1 cellular context compared by ENCODE assay signal in the genomic region with DNA sequence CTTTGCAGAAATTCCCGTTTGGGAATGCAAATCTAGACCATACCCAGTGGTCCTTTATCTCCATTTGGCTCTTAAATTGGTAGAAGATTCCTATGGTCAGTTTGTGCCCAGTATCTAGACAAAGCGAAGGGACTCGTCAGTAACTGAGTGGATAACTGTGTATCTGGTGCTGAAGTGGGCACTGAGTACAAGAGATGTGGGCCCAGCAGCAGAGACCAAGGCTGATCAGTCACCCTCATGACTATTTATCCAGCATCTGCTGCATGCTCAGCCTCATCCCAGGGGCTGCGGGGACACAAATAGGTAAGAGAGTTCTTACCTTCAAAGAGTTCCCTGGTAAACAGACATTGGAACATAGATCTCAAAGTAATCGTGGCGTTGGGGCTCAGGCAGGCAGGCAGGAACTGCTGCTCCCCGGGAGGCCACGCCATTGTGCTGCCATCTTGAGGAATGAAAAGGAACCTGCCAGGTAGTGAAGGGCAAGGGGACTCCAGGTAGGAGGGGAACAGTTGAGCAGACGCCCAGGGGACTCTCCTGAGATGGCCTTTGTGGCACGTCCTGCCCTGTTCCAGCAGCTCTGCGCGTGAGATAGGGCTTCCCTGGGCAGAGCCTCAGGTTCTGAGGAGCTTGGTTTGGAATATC.
TF ChIP-seq lines count a peak whose summit lies in the region.

No MANE protein-coding gene starts in this region.

TF ChIP-seq in GM23338, 12 proteins besides CTCF, POLR2A, EP300 and RAD21 (continued from another document):
- TF ChIP-seq, protein P1, sequence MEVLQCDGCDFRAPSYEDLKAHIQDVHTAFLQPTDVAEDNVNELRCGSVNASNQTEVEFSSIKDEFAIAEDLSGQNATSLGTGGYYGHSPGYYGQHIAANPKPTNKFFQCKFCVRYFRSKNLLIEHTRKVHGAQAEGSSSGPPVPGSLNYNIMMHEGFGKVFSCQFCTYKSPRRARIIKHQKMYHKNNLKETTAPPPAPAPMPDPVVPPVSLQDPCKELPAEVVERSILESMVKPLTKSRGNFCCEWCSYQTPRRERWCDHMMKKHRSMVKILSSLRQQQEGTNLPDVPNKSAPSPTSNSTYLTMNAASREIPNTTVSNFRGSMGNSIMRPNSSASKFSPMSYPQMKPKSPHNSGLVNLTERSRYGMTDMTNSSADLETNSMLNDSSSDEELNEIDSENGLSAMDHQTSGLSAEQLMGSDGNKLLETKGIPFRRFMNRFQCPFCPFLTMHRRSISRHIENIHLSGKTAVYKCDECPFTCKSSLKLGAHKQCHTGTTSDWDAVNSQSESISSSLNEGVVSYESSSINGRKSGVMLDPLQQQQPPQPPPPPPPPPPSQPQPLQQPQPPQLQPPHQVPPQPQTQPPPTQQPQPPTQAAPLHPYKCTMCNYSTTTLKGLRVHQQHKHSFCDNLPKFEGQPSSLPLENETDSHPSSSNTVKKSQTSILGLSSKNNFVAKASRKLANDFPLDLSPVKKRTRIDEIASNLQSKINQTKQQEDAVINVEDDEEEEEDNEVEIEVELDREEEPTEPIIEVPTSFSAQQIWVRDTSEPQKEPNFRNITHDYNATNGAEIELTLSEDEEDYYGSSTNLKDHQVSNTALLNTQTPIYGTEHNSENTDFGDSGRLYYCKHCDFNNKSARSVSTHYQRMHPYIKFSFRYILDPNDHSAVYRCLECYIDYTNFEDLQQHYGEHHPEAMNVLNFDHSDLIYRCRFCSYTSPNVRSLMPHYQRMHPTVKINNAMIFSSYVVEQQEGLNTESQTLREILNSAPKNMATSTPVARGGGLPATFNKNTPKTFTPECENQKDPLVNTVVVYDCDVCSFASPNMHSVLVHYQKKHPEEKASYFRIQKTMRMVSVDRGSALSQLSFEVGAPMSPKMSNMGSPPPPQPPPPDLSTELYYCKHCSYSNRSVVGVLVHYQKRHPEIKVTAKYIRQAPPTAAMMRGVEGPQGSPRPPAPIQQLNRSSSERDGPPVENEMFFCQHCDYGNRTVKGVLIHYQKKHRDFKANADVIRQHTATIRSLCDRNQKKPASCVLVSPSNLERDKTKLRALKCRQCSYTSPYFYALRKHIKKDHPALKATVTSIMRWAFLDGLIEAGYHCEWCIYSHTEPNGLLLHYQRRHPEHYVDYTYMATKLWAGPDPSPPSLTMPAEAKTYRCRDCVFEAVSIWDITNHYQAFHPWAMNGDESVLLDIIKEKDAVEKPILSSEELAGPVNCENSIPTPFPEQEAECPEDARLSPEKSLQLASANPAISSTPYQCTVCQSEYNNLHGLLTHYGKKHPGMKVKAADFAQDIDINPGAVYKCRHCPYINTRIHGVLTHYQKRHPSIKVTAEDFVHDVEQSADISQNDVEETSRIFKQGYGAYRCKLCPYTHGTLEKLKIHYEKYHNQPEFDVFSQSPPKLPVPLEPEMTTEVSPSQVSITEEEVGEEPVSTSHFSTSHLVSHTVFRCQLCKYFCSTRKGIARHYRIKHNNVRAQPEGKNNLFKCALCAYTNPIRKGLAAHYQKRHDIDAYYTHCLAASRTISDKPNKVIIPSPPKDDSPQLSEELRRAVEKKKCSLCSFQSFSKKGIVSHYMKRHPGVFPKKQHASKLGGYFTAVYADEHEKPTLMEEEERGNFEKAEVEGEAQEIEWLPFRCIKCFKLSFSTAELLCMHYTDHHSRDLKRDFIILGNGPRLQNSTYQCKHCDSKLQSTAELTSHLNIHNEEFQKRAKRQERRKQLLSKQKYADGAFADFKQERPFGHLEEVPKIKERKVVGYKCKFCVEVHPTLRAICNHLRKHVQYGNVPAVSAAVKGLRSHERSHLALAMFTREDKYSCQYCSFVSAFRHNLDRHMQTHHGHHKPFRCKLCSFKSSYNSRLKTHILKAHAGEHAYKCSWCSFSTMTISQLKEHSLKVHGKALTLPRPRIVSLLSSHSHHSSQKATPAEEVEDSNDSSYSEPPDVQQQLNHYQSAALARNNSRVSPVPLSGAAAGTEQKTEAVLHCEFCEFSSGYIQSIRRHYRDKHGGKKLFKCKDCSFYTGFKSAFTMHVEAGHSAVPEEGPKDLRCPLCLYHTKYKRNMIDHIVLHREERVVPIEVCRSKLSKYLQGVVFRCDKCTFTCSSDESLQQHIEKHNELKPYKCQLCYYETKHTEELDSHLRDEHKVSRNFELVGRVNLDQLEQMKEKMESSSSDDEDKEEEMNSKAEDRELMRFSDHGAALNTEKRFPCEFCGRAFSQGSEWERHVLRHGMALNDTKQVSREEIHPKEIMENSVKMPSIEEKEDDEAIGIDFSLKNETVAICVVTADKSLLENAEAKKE (CRISPR knock-in tag; IDR thresholded peaks at IDR 0.05): no peak
- no peak for TF ChIP-seq EZH2 (IDR thresholded peaks at IDR 0.05; ENCODE audit: low read depth, unreplicated experiment)
- no peak for TF ChIP-seq ZNF114 (CRISPR knock-in tag; IDR thresholded peaks at IDR 0.05)
- TF ChIP-seq STAT1 (IDR thresholded peaks at IDR 0.05; ENCODE audit: unreplicated experiment): no peak
- TF ChIP-seq, protein P2, sequence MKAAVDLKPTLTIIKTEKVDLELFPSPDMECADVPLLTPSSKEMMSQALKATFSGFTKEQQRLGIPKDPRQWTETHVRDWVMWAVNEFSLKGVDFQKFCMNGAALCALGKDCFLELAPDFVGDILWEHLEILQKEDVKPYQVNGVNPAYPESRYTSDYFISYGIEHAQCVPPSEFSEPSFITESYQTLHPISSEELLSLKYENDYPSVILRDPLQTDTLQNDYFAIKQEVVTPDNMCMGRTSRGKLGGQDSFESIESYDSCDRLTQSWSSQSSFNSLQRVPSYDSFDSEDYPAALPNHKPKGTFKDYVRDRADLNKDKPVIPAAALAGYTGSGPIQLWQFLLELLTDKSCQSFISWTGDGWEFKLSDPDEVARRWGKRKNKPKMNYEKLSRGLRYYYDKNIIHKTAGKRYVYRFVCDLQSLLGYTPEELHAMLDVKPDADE (IDR thresholded peaks at IDR 0.05): no peak
- no peak for TF ChIP-seq JUNB (IDR thresholded peaks at IDR 0.05; ENCODE audit: unreplicated experiment)
- TF ChIP-seq ZNF331 (CRISPR knock-in tag; IDR thresholded peaks at IDR 0.05; ENCODE audit: low read depth): no peak
- TF ChIP-seq, protein P3, sequence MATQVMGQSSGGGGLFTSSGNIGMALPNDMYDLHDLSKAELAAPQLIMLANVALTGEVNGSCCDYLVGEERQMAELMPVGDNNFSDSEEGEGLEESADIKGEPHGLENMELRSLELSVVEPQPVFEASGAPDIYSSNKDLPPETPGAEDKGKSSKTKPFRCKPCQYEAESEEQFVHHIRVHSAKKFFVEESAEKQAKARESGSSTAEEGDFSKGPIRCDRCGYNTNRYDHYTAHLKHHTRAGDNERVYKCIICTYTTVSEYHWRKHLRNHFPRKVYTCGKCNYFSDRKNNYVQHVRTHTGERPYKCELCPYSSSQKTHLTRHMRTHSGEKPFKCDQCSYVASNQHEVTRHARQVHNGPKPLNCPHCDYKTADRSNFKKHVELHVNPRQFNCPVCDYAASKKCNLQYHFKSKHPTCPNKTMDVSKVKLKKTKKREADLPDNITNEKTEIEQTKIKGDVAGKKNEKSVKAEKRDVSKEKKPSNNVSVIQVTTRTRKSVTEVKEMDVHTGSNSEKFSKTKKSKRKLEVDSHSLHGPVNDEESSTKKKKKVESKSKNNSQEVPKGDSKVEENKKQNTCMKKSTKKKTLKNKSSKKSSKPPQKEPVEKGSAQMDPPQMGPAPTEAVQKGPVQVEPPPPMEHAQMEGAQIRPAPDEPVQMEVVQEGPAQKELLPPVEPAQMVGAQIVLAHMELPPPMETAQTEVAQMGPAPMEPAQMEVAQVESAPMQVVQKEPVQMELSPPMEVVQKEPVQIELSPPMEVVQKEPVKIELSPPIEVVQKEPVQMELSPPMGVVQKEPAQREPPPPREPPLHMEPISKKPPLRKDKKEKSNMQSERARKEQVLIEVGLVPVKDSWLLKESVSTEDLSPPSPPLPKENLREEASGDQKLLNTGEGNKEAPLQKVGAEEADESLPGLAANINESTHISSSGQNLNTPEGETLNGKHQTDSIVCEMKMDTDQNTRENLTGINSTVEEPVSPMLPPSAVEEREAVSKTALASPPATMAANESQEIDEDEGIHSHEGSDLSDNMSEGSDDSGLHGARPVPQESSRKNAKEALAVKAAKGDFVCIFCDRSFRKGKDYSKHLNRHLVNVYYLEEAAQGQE (IDR thresholded peaks at IDR 0.05; ENCODE audit: unreplicated experiment): no peak
- TF ChIP-seq POLR2AphosphoS5 (IDR thresholded peaks at IDR 0.05; ENCODE audit: low read depth): no peak
- no peak for TF ChIP-seq CREB1 (CRISPR knock-in tag; IDR thresholded peaks at IDR 0.05; ENCODE audit: low read depth)
- TF ChIP-seq NANOG (IDR thresholded peaks at IDR 0.05; ENCODE audit: borderline replicate concordance): no peak
